ENCODE assay signal across 8 cellular contexts in the genomic region with DNA sequence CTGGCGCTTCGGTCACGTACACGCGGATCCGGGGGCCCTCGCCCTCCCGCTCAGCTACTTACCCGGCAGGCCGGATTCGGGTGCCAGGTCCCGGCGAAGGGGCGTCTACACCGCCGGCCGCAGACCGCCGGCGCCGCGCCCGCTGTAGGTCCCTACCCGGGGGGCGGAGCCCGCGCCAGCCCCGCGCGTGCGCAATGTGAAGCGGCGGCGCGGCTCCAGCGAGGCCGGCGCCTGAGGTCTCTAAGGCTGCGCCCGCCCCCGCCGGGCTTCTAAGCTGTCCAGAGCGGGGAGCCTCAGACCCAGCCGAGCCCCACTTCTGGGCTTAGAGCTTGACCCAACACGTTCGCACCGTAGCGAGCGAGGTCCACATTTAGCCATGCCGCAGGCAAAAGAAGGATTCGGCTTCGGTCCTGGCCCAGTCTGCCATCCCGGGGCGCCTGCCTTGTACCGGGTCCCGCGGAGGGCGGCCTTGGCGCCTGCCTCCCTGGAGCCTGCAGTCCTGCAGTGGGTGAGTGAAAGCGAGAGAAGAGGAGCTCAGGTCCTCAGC. TPM values are rescaled to one million over a fixed set of nuclear protein-coding genes. Genes with fewer than 3 reads are reported as not detected.
A peak's percentile ranks its signal among the peaks of the same experiment; 100 is the strongest.
DNase-seq lines count a peak whose midpoint lies in the region; ATAC-seq, FAIRE-seq and TF ChIP-seq lines count a peak whose summit lies in the region.

A gene with protein sequence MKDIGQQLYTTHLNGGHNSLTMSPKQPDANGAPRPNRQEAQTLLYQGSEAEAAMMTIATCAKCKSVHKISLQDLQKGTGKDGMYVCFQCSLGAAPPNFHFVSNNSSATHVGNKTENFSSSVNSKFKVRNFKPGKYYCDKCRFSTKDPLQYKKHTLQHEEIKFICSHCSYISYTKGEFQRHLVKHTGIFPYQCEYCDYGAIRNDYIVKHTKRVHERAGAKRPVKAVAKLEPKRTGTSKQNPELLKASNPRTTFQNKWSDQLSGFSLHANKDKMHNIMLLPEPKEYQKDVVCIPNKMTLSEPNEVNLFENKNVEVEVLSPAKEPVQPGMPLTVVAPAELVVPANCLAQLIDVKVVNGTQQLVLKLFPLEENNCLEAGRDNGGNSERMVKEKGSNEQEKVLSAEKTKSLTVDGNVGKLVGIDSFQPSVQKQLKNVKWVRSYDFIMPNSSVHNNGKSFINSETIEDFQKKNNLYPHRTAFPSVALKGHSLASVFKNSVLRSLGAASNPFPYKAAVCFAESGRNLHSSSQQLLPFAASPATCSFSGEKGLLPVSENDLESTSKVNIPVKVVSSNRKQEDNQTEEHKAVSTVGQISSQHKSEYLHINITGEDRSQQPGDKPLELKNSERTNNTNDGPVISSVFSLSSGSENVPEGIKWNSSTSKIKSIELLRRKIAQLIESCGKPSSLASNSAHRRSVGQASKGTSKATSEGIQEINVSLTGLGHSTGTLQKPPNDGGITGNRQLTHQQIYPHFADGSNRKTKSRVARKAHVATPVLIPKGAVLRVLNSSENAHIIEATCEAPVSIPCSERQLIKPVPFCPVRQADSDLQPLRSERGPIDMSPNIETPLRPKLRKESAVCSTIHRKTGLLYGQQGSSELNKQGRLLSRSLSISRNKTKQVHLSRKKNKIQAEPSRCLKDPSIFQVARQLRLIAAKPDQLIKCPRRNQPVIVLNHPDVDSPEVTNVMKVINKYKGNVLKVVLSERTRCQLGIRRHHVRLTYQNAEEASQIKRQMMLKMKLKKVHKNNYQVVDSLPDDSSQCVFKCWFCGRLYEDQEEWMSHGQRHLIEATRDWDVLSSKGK (minus strand): TSS at position 172 of the 547 bp plus-strand sequence. CDS start 11,098 bp downstream, outside the sequence.

- intact Hi-C loops in T-helper 2 cell treated with Interferon-gamma antibody and Interleukin-4, amounts not matched to agents 100 ng/mL and 5 ng/mL, for 36 hours (cut with micrococcal nuclease) = loop anchor here (1.0 to 5.0 kb wide), 4 partner anchors 215 to 1014 kb away; a partner anchor contains a TSS
- intact Hi-C loops in right cardiac atrium (cut with DNase I) (no loop called here), aorta (cut with DNase I) (no loop called here)

- WGBS in right cardiac atrium = 3% methylated on average over 60 of the region's 60 CpGs
- 3% methylated on average over 48 to 60 of the region's 60 CpGs for WGBS in aorta, 2 donors

- H3K27me3 ChIP-seq in right cardiac atrium (ENCODE audit: control insufficient read depth, insufficient read depth) (no peaks in the 10 kb centered on the region), aorta (ENCODE audit: control insufficient read depth in 1 of 2, insufficient read depth in 2 of 2, low read length in 1 of 2) (no peaks in the 10 kb centered on the region)

- H3K4me1 ChIP-seq in right cardiac atrium (ENCODE audit: control insufficient read depth, insufficient read depth, low read length) (peaks cover 3% of the 10 kb centered on the region), aorta (ENCODE audit: control insufficient read depth in 1 of 2, insufficient read depth in 2 of 2, low read length in 2 of 2) (no peaks in the 10 kb centered on the region)

- peak; percentile 80 for ATAC-seq in GM19467 (IDR thresholded peaks at IDR 0.05; ENCODE audit: unreplicated experiment)
- ATAC-seq in right cardiac atrium = peak; percentile 90 to 92
- ATAC-seq in aorta (ENCODE audit: low FRiP score) = peak; percentile 87

- DNase-seq in D721Med (ENCODE audit: insufficient read length, low spot score) (peak; percentile 37), HK-2 (ENCODE audit: unreplicated experiment) (peak; percentile 55), anterior cingulate cortex (lab: John Stamatoyannopoulos, UW) (peak in 39 of 58 donors; percentile 5 to 59 (median 31)), right cardiac atrium (peak; percentile 71 to 90 (median 90)), retina (peak; percentile 88), aorta (peak; percentile 73 to 90)

- peak within 1 kb of the TSS; percentile 91 for H3K4me3 ChIP-seq in right cardiac atrium (ENCODE audit: low read length)
- H3K4me3 ChIP-seq in aorta (ENCODE audit: low read length in 2 of 2) = peak within 1 kb of the TSS; percentile 72 to 79

- H3K36me3 ChIP-seq in aorta (ENCODE audit: control insufficient read depth in 1 of 2, insufficient read depth in 2 of 2, low read length in 1 of 2) = peaks cover 0 to 10% of the 10 kb centered on the region in 2 donors

- H3K9me3 ChIP-seq in right cardiac atrium (ENCODE audit: control insufficient read depth, low read length) = no peaks in the 10 kb centered on the region
- peaks cover 6% of the 10 kb centered on the region for H3K9me3 ChIP-seq in aorta (ENCODE audit: control insufficient read depth, low read length)

- TF ChIP-seq CTCF in D721Med (IDR thresholded peaks at IDR 0.05; ENCODE audit: insufficient read depth, missing control alignments) = no peak

- H3K27ac ChIP-seq in right cardiac atrium (ENCODE audit: low read length) (peak within 1 kb of the TSS; percentile 51), aorta (ENCODE audit: low read depth in 1 of 2, low read length in 2 of 2) (no peak within 1 kb of the TSS)

- no peak for FAIRE-seq in D721Med (lab: Jason Lieb, UNC)

RNA-seq across cellular contexts. Expression of the gene that starts here (rescaled TPM):
- total RNA-seq in T-helper 2 cell treated with Interferon-gamma antibody and Interleukin-4, amounts not matched to agents 100 ng/mL and 5 ng/mL, for 36 hours = 19.6 and 20.4 TPM in 2 replicates
- 10 to 100 TPM; 24.7 to 35.9 (median 27.2) TPM for total RNA-seq in right cardiac atrium
- polyA plus RNA-seq in right cardiac atrium = 7.5 TPM
- total RNA-seq in aorta = 10 to 100 TPM; 16.8 to 20.2 TPM
- 1 to 10 TPM; 4.8 to 5.0 TPM for polyA plus RNA-seq in aorta

Comparison
In these comparisons a context has a peak if more than half of its experiments do, and no peak if none do; other contexts are left out.
1. DNase-seq: peak in every context shown above with its lines; median percentile 90 in right cardiac atrium; 88 in retina; 82 in aorta; 55 in HK-2; 37 in D721Med; 31 in anterior cingulate cortex.